ENCODE assay signal across 23 cellular contexts in the genomic region with DNA sequence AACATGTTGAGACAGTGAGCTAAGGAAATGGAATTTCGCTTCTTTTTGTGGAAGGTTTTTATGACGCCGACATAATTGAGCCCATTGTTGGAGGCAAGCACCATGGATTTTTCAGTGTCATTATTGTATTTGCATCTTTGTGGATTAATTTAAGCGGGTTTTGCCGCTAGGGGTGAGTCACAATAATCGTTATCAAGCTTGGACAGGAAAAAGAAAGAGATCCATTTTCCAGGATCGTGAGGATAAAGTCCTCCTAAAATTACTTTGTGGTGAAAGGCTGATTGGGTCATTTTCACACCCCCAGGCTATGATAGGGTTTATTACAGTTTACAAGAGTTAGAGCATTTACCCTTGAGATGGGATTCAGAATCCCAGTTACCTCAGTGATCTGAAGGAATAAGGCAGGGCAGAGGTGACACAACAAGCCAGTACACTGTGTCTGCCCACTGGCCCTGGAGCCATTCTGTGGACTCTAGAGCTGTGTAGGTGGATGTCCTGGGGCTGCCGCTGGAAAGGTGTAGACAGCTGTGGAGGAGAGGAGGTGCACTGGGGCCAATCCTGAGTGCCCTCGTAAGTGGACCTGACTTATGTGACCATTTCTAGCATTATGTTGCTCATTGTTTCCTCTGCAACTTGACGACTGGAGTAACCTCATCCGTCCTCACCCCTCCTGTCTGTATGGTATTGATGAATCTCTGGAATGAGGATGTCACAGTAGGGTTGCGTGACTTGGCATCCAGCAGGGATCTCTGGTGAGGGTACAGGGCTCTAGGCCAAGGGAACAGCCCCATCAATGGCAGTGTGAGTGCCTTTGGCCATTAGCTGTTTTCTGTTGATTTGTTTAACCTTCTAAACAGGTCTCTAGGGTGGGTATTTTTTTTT.
DNase-seq lines count a peak whose midpoint lies in the region; ATAC-seq, FAIRE-seq and TF ChIP-seq lines count a peak whose summit lies in the region.
"Had no signal": no experiment of that assay in that cellular context is flagged by ENCODE, and none has a peak within 500 bp of the region (broad histone marks: within the 10 kb centered on the region; RNA-seq: fewer than 3 reads in every experiment).

No MANE protein-coding gene starts in this region.

- H3K27me3 Mint-ChIP-seq in activated T-cell treated with anti-CD3 and anti-CD28 coated beads, Interleukin-2, amount 50 U/mL, for 72 hours (ENCODE audit: low read depth), result no peaks in the 10 kb centered on the region
- H3K27me3 Mint-ChIP-seq: IgD-negative memory B cell had no signal

- ATAC-seq in HG03520 (IDR thresholded peaks at IDR 0.05; ENCODE audit: unreplicated experiment), result no peak
- ATAC-seq in activated T-cell treated with anti-CD3 and anti-CD28 coated beads, Interleukin-2, amount 50 U/mL, for 72 hours (replicated peaks in 1 of 2), result no peak
- ATAC-seq: activated T-cell treated with anti-CD3 and anti-CD28 coated beads, Interleukin-2, amount 50 U/mL, for 4 hours; GM12878; HCT116; left lobe of liver had no signal

- H3K27ac ChIP-seq in epithelial cell of prostate (peak overlapping the region; percentile 52), prostate gland (no peak overlapping the region)
- H3K27ac ChIP-seq: 22Rv1, neutrophil had no signal

- H3K4me3 Mint-ChIP-seq in activated T-cell treated with anti-CD3 and anti-CD28 coated beads, Interleukin-2, amount 50 U/mL, for 72 hours, result no peak overlapping the region
- H3K4me3 Mint-ChIP-seq: activated T-cell treated with anti-CD3 and anti-CD28 coated beads, Interleukin-2, amount 50 U/mL, for 4 hours; IgD-negative memory B cell; T-helper 2 cell treated with Interferon-gamma antibody and Interleukin-4, amounts not matched to agents 5 μg/mL and 100 μg/mL, for 36 hours had no signal

- H3K27me3 ChIP-seq in prostate gland (replicated peaks; ENCODE audit: insufficient read depth), result no peaks in the 10 kb centered on the region
- H3K27me3 ChIP-seq: neutrophil had no signal

- H3K36me3 ChIP-seq in prostate gland, result no peaks in the 10 kb centered on the region
- H3K36me3 ChIP-seq: neutrophil had no signal

- DNase-seq in NCI-H1436 (lab: John Stamatoyannopoulos, UW), result peak; percentile 6
- DNase-seq in NCI-H1436 treated with DMSO at 0.1 percent for 48 hours (lab: John Stamatoyannopoulos, UW), result no peak
- peak; percentile 88 for DNase-seq in NCI-H748 treated with DMSO at 0.1 percent for 48 hours (lab: John Stamatoyannopoulos, UW)
- DNase-seq in epithelial cell of prostate (ENCODE audit: low read depth, low spot score), result no peak
- peak; percentile 10 for DNase-seq in prostate gland (ENCODE audit: low spot score)
- DNase-seq in frontal cortex (ENCODE audit: low spot score in 2 of 2), result no peak
- no peak for DNase-seq in activated T-cell treated with anti-CD3 and anti-CD28 coated beads, Interleukin-2, amount 50 U/mL, for 72 hours
- DNase-seq: activated naive CD4-positive, alpha-beta T cell treated with anti-CD3 and anti-CD28 coated beads, Interleukin-2, amount 50 U/mL, for 16 hours; activated T-cell treated with anti-CD3 and anti-CD28 coated beads, Interleukin-2, amount 50 U/mL, for 4 hours; GDM1; MV-4-11; NCI-H2171 treated with DMSO at 0.1 percent for 48 hours; SK-N-SH had no signal

- no peaks in the 10 kb centered on the region for H3K4me1 ChIP-seq in prostate gland (replicated peaks)

- no peaks in the 10 kb centered on the region for H3K9me3 ChIP-seq in prostate gland
- H3K9me3 ChIP-seq: neutrophil, SK-N-SH had no signal

- H3K4me1 Mint-ChIP-seq in activated T-cell treated with anti-CD3 and anti-CD28 coated beads, Interleukin-2, amount 50 U/mL, for 72 hours (ENCODE audit: low read depth), result no peaks in the 10 kb centered on the region
- H3K4me1 Mint-ChIP-seq: IgD-negative memory B cell had no signal

- no peak overlapping the region for H3K27ac Mint-ChIP-seq in activated T-cell treated with anti-CD3 and anti-CD28 coated beads, Interleukin-2, amount 50 U/mL, for 72 hours
- H3K27ac Mint-ChIP-seq: IgD-negative memory B cell; T-helper 2 cell treated with Interferon-gamma antibody and Interleukin-4, amounts not matched to agents 5 μg/mL and 100 μg/mL, for 36 hours had no signal

- no peak overlapping the region for H3K4me3 ChIP-seq in prostate gland
- H3K4me3 ChIP-seq: GM12878 had no signal

- H3K36me3 Mint-ChIP-seq in activated T-cell treated with anti-CD3 and anti-CD28 coated beads, Interleukin-2, amount 50 U/mL, for 72 hours (ENCODE audit: insufficient read depth in 2 of 2), result no peaks in the 10 kb centered on the region
- H3K36me3 Mint-ChIP-seq: IgD-negative memory B cell had no signal

- no peak for TF ChIP-seq POLR2A in prostate gland (IDR thresholded peaks at IDR 0.05)

- FAIRE-seq in frontal cortex (lab: Jason Lieb, UNC), result no peak
- FAIRE-seq: GM12878, RCC 7860, urothelium cell line had no signal

- intact Hi-C loops in prostate gland (cut with DNase I), result no loop called here

- 51% methylated on average over 12 of the region's 12 CpGs for WGBS in prostate gland

- no peak for TF ChIP-seq CTCF in prostate gland (IDR thresholded peaks at IDR 0.05)

- peaks cover 2 to 6% of the 10 kb centered on the region in 2 donors for H3K9me3 Mint-ChIP-seq in activated T-cell treated with anti-CD3 and anti-CD28 coated beads, Interleukin-2, amount 50 U/mL, for 72 hours
- H3K9me3 Mint-ChIP-seq: activated T-cell treated with anti-CD3 and anti-CD28 coated beads, Interleukin-2, amount 50 U/mL, for 4 hours had no signal

Comparison
In these comparisons a context has a peak if more than half of its experiments do, and no peak if none do; other contexts are left out.
1. DNase-seq: peak in NCI-H1436 (single experiment), NCI-H748 treated with DMSO at 0.1 percent for 48 hours (single experiment) and prostate gland (single experiment); none in NCI-H1436 treated with DMSO at 0.1 percent for 48 hours (single experiment), epithelial cell of prostate (single experiment), frontal cortex (0 of 2) and activated T-cell treated with anti-CD3 and anti-CD28 coated beads, Interleukin-2, amount 50 U/mL, for 72 hours (0 of 2).